ENCODE assay signal across 33 cellular contexts in the genomic region with DNA sequence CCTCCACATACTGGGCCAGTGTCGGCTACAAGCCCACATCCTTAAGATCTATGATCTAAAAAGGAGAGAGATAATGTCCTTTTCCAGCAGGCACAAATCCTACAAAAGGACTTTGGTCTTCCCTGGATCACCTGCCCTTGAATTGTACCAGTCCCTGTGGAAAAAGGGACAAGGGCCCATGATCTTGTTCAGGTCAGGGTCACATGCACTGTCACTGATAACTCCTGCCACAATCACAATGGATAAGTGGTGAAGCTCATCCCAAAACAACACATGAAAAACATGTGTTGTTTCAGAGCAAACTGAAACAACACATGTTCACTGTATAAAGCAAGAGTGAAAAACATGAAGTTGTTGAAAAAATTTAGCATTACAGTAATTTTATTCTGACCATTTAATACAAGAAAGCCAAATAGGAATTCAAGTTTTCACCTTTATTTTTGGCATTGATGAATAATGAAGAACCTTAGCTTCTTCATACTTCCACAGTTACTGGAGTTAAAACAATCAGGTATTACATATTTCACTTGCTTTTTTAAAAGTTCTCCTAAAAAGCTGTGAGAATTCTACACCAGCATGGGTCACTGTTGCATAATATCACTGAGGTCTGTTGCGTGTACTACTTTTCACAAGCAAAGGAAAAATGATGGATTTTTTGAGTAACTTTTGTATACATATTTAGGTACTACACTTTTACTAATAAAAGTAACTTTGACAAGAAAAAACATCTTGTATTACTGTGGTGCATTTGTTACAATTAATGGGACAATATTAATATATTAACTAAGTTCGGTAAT. TPM values are rescaled to one million over a fixed set of nuclear protein-coding genes. Genes with fewer than 3 reads are reported as not detected.
DNase-seq lines count a peak whose midpoint lies in the region; ATAC-seq, FAIRE-seq and TF ChIP-seq lines count a peak whose summit lies in the region.
"Had no signal": no experiment of that assay in that cellular context is flagged by ENCODE, and none has a peak within 500 bp of the region (broad histone marks: within the 10 kb centered on the region; RNA-seq: fewer than 3 reads in every experiment).

No MANE protein-coding gene starts in this region.

- POLR2A ChIA-PET in activated CD4-positive, alpha-beta memory T cell treated with anti-CD3 and anti-CD28 coated beads for 36 hours (lab: Charles Lee), result no interaction called here

- no peaks in the 10 kb centered on the region for H3K36me3 ChIP-seq in GM23248 (ENCODE audit: low read depth)
- H3K36me3 ChIP-seq in SJSA1, result peaks cover 20% of the 10 kb centered on the region; the same call in 1 of the 2 replicates
- no peaks in the 10 kb centered on the region for H3K36me3 ChIP-seq in osteoblast (ENCODE audit: insufficient read depth, low read length)
- H3K36me3 ChIP-seq: neutrophil, prostate gland, sigmoid colon, tibial artery had no signal

- no peaks in the 10 kb centered on the region for H3K27me3 ChIP-seq in GM23248 (replicated peaks; ENCODE audit: insufficient read depth)
- no peaks in the 10 kb centered on the region for H3K27me3 ChIP-seq in SJSA1 (replicated peaks)
- no peaks in the 10 kb centered on the region for H3K27me3 ChIP-seq in osteoblast (ENCODE audit: insufficient read depth, low read length)
- H3K27me3 ChIP-seq: dorsolateral prefrontal cortex, neutrophil, sigmoid colon, tibial artery had no signal

- H3K36me3 Mint-ChIP-seq in activated CD4-positive, alpha-beta memory T cell treated with anti-CD3 and anti-CD28 coated beads for 36 hours, result peaks cover 13% of the 10 kb centered on the region

- no peak overlapping the region for H3K27ac Mint-ChIP-seq in activated CD4-positive, alpha-beta memory T cell treated with anti-CD3 and anti-CD28 coated beads for 36 hours
- H3K27ac Mint-ChIP-seq: activated naive CD8-positive, alpha-beta T cell treated with anti-CD3 and anti-CD28 coated beads, Interleukin-2, amount 50 U/mL, for 24 hours; CD8-positive, alpha-beta memory T cell; naive thymus-derived CD4-positive, alpha-beta T cell; T-helper 17 cell had no signal

- no peaks in the 10 kb centered on the region for H3K27me3 Mint-ChIP-seq in activated CD4-positive, alpha-beta memory T cell treated with anti-CD3 and anti-CD28 coated beads for 36 hours
- H3K27me3 Mint-ChIP-seq: activated naive CD8-positive, alpha-beta T cell treated with anti-CD3 and anti-CD28 coated beads, Interleukin-2, amount 50 U/mL, for 24 hours; CD8-positive, alpha-beta memory T cell; naive thymus-derived CD4-positive, alpha-beta T cell; T-helper 17 cell had no signal

- no peak overlapping the region for H3K4me2 ChIP-seq in GM23248 (ENCODE audit: unreplicated experiment)
- H3K4me2 ChIP-seq in osteoblast (ENCODE audit: insufficient read depth, low read length), result no peak overlapping the region

- 94 to 99% methylated on average over 3 of the region's 3 CpGs for WGBS in GM23248 (ENCODE audit: low coverage in 1 of 2, low lambda C conversion rate in 2 of 2, missing lambda C conversion rate in 2 of 2), 2 experiments

- H3K9me3 ChIP-seq in GM23248 (ENCODE audit: low read depth) (no peaks in the 10 kb centered on the region), SJSA1 (replicated peaks) (no peaks in the 10 kb centered on the region), osteoblast (ENCODE audit: low read depth, low read length) (no peaks in the 10 kb centered on the region)
- H3K9me3 ChIP-seq: neutrophil, prostate gland, sigmoid colon, tibial artery had no signal

- H3K9me3 Mint-ChIP-seq in activated CD4-positive, alpha-beta memory T cell treated with anti-CD3 and anti-CD28 coated beads for 36 hours, result peaks cover 3% of the 10 kb centered on the region

- peaks cover 54% of the 10 kb centered on the region for H3K4me1 ChIP-seq in GM23248 (ENCODE audit: insufficient read depth)
- H3K4me1 ChIP-seq in SJSA1 (replicated peaks), result peaks cover 45% of the 10 kb centered on the region
- peaks cover 54% of the 10 kb centered on the region for H3K4me1 ChIP-seq in osteoblast (ENCODE audit: insufficient read depth, low read length)
- H3K4me1 ChIP-seq: prostate gland, sigmoid colon, tibial artery had no signal

- DNase-seq in GM23248 (peak; percentile 31), SJSA1 (ENCODE audit: low read depth in 1 of 2, low spot score in 2 of 2) (no peak), fibroblast of mammary gland (ENCODE audit: low read depth) (peak; percentile 29), osteoblast (ENCODE audit: insufficient read length, low spot score, missing footprints) (no peak), urothelium cell line (ENCODE audit: low spot score) (no peak)
- DNase-seq in activated naive CD4-positive, alpha-beta T cell treated with Interleukin-2 at 50 U/mL for 16 hours, result no peak
- no peak for DNase-seq in activated CD4-positive, alpha-beta memory T cell treated with anti-CD3 and anti-CD28 coated beads for 36 hours
- DNase-seq: activated CD4-positive, CD25-positive, alpha-beta regulatory T cell; activated gamma-delta T cell treated with Interleukin-2 at 50 U/mL for 16 hours; activated naive CD8-positive, alpha-beta T cell treated with anti-CD3 and anti-CD28 coated beads, Interleukin-2, amount 50 U/mL, for 24 hours; activated T-cell treated with anti-CD3 and anti-CD28 coated beads, Interleukin-2, amount 50 U/mL, for 48 hours; CD8-positive, alpha-beta memory T cell; DMS 273 treated with DMSO at 0.1 percent for 48 hours; dorsolateral prefrontal cortex; H7; left ventricle myocardium superior; midbrain; naive thymus-derived CD4-positive, alpha-beta T cell; NCI-H1092 treated with DMSO at 0.1 percent for 48 hours; NCI-H1694 treated with DMSO at 0.1 percent for 48 hours; NCI-H446; NCI-H748 treated with DMSO at 0.1 percent for 48 hours; sigmoid colon; stimulated activated CD4-positive, alpha-beta T cell treated with anti-CD3 and anti-CD28 coated beads, Interleukin-4, amount 100 ng/mL, for 24 hours; T-helper 17 cell; tibial artery had no signal

- H3K27ac ChIP-seq in GM23248 (peak overlapping the region; percentile 38), SJSA1 (peak overlapping the region; percentile 28), osteoblast (ENCODE audit: low read depth, low read length) (peak overlapping the region; percentile 62)
- H3K27ac ChIP-seq: dorsolateral prefrontal cortex, neutrophil, prostate gland, RWPE1, sigmoid colon, tibial artery had no signal

- no peak overlapping the region for H2AFZ ChIP-seq in GM23248
- H2AFZ ChIP-seq in osteoblast (ENCODE audit: low read length), result no peak overlapping the region

- CTCF ChIA-PET in activated CD4-positive, alpha-beta memory T cell treated with anti-CD3 and anti-CD28 coated beads for 36 hours (lab: Charles Lee), result no interaction called here

- intact Hi-C loops in activated CD4-positive, alpha-beta memory T cell treated with anti-CD3 and anti-CD28 coated beads for 36 hours (cut with micrococcal nuclease), result no loop called here

- no peak for FAIRE-seq in urothelium cell line (lab: Jason Lieb, UNC)
- FAIRE-seq: endometrium, TTC549 had no signal

- ATAC-seq in HG02588 (IDR thresholded peaks at IDR 0.05; ENCODE audit: unreplicated experiment), result no peak
- ATAC-seq: activated naive CD8-positive, alpha-beta T cell treated with anti-CD3 and anti-CD28 coated beads, Interleukin-2, amount 50 U/mL, for 24 hours; left ventricle myocardium superior; naive thymus-derived CD4-positive, alpha-beta T cell; T-helper 17 cell had no signal

- H3K9ac ChIP-seq in GM23248, result no peak overlapping the region

- H3K79me2 ChIP-seq in GM23248 (ENCODE audit: insufficient read depth), result peaks cover 85% of the 10 kb centered on the region
- H3K79me2 ChIP-seq in osteoblast (ENCODE audit: insufficient read depth, low read length), result peaks cover 45% of the 10 kb centered on the region

- TF ChIP-seq CTCF in fibroblast of mammary gland (conservative IDR thresholded peaks at IDR 0.05; ENCODE audit: control insufficient read depth, insufficient read depth, low read depth, low read length) (no peak), osteoblast (IDR thresholded peaks at IDR 0.05; ENCODE audit: extremely low read depth, low read depth, low read length) (no peak)

- H3F3A ChIP-seq in GM23248 (ENCODE audit: insufficient read depth), result peaks cover 14% of the 10 kb centered on the region; the same call in 1 of the 2 replicates

- no peak overlapping the region for H3K4me3 ChIP-seq in GM23248
- no peak overlapping the region for H3K4me3 ChIP-seq in SJSA1
- no peak overlapping the region for H3K4me3 ChIP-seq in fibroblast of mammary gland (ENCODE audit: control insufficient read depth, low read depth, low read length)
- no peak overlapping the region for H3K4me3 ChIP-seq in osteoblast (ENCODE audit: insufficient read depth, low read length)
- H3K4me3 ChIP-seq: dorsolateral prefrontal cortex, prostate gland, sigmoid colon, tibial artery had no signal

- no peak overlapping the region for H3K4me3 Mint-ChIP-seq in activated CD4-positive, alpha-beta memory T cell treated with anti-CD3 and anti-CD28 coated beads for 36 hours
- H3K4me3 Mint-ChIP-seq: activated naive CD8-positive, alpha-beta T cell treated with anti-CD3 and anti-CD28 coated beads, Interleukin-2, amount 50 U/mL, for 24 hours; CD8-positive, alpha-beta memory T cell; naive thymus-derived CD4-positive, alpha-beta T cell; T-helper 17 cell had no signal

- H4K20me1 ChIP-seq in GM23248 (ENCODE audit: insufficient read depth), result no peaks in the 10 kb centered on the region
- no peaks in the 10 kb centered on the region for H4K20me1 ChIP-seq in osteoblast (ENCODE audit: insufficient read depth, low read length)

- H3K9me2 ChIP-seq in GM23248 (ENCODE audit: insufficient read depth), result no peaks in the 10 kb centered on the region

- peaks cover 23% of the 10 kb centered on the region for H3K4me1 Mint-ChIP-seq in activated CD4-positive, alpha-beta memory T cell treated with anti-CD3 and anti-CD28 coated beads for 36 hours (ENCODE audit: low read depth)

- in situ Hi-C loops in GM23248 (cut with MboI), result no loop called here

RNA-seq across cellular contexts. Expression of a gene that starts 15.4 kb away (rescaled TPM):
- total RNA-seq in GM23248 (2014; rRNA removed; shearing (Covaris generic)), result 3.3 and 3.8 TPM in 2 replicates
- 5.7 and 7.0 TPM in 2 replicates for polyA plus RNA-seq in GM23248 (2016; fragmentation: Nextera tagmentation; extraction: Ambion mirVana)
- total RNA-seq in SJSA1 (2014; rRNA removed; shearing (Covaris generic)), result 5.2 and 11.7 TPM in 2 replicates
- 1.8 and 4.4 TPM in 2 replicates for total RNA-seq in osteoblast
- total RNA-seq in activated CD4-positive, alpha-beta memory T cell treated with anti-CD3 and anti-CD28 coated beads for 36 hours, result 1 to 10 TPM; 7.2 to 8.1 TPM

RNA-seq across cellular contexts. Expression of a gene that starts 18.3 kb away (rescaled TPM):
- 0.11 and 0.13 TPM in 2 replicates for total RNA-seq in GM23248 (2014; rRNA removed; shearing (Covaris generic))
- 0.22 and 0.31 TPM in 2 replicates for polyA plus RNA-seq in GM23248 (2016; fragmentation: Nextera tagmentation; extraction: Ambion mirVana)
- total RNA-seq in SJSA1 (2014; rRNA removed; shearing (Covaris generic)), result 2.0 and 3.5 TPM in 2 replicates
- total RNA-seq in osteoblast, result 0.36 and 0.59 TPM in 2 replicates
- total RNA-seq in activated CD4-positive, alpha-beta memory T cell treated with anti-CD3 and anti-CD28 coated beads for 36 hours, result 1 to 10 TPM; 1.0 to 1.4 TPM

RNA-seq across cellular contexts. Expression of a gene that starts 46.4 kb away (rescaled TPM):
- not detected in 2 replicates for total RNA-seq in GM23248 (2014; rRNA removed; shearing (Covaris generic))
- not detected in 2 replicates for polyA plus RNA-seq in GM23248 (2016; fragmentation: Nextera tagmentation; extraction: Ambion mirVana)
- not detected in 2 replicates for total RNA-seq in SJSA1 (2014; rRNA removed; shearing (Covaris generic))
- not detected in 2 replicates for total RNA-seq in osteoblast
- total RNA-seq in activated CD4-positive, alpha-beta memory T cell treated with anti-CD3 and anti-CD28 coated beads for 36 hours, result not detected
- total RNA-seq: CD8-positive, alpha-beta memory T cell; dorsolateral prefrontal cortex; H7; left ventricle myocardium superior; naive thymus-derived CD4-positive, alpha-beta T cell; prostate gland; sigmoid colon; T-helper 17 cell had no signal
- polyA plus RNA-seq: BJ; CD8-positive, alpha-beta memory T cell; naive thymus-derived CD4-positive, alpha-beta T cell; sigmoid colon had no signal

Comparison
In these comparisons a context has a peak if more than half of its experiments do, and no peak if none do; other contexts are left out.
1. DNase-seq: peak in GM23248 (single experiment) and fibroblast of mammary gland (single experiment); none in SJSA1 (0 of 2), osteoblast (single experiment), urothelium cell line (single experiment), activated naive CD4-positive, alpha-beta T cell treated with Interleukin-2 at 50 U/mL for 16 hours (single experiment) and activated CD4-positive, alpha-beta memory T cell treated with anti-CD3 and anti-CD28 coated beads for 36 hours (single experiment).
2. Peak in every context shown above with its lines, with median percentiles within 50 percentile points of each other: H3K27ac ChIP-seq.